In genomic region chr19:20039203-20039723, GRCh38 we compare ENCODE assay signal across 8 cellular contexts. TPM values are rescaled to one million over a fixed set of nuclear protein-coding genes. Genes with fewer than 3 reads are reported as not detected.
A peak's percentile ranks its signal among the peaks of the same experiment; 100 is the strongest.
DNase-seq lines count a peak whose midpoint lies in the region; ATAC-seq and TF ChIP-seq lines count a peak whose summit lies in the region.

TSS of gene ZNF682 (minus strand) at chr19:20039505. CDS start at chr19:20039345, 160 bp downstream.

- peaks cover 6% of the 10 kb centered on the region; the same call in 2 of the 3 replicates for H3K9me3 Mint-ChIP-seq in GM23338
- H3K9me3 Mint-ChIP-seq in T-helper 1 cell treated with Interleukin-12 subunit alpha and Interleukin-12 subunit beta and Interleukin-4 antibody, amounts not matched to agents 30 μg/mL and 1 μg/mL, for 36 hours = peaks cover 5% of the 10 kb centered on the region

- DNase-seq in DND-41 (peak; percentile 97), GM23338 (ENCODE audit: low spot score) (peak; percentile 100), M059J (ENCODE audit: low read depth) (peak; percentile 86), anterior cingulate cortex (lab: John Stamatoyannopoulos, UW) (peak; percentile 48 to 96 (median 91)), right cardiac atrium (peak; percentile 96 to 98 (median 97)), prostate gland (ENCODE audit: low spot score) (peak; percentile 97), ureter (ENCODE audit: low spot score) (peak; percentile 98)

- peak within 1 kb of the TSS; percentile 92 for H2AFZ ChIP-seq in DND-41 (ENCODE audit: low read depth, low read length)
- 0 out of 2 replicates have a peak within 1 kb of the TSS, but pooled peaks have one; percentile 0 for H2AFZ ChIP-seq in GM23338

- H3K36me3 ChIP-seq in DND-41 (ENCODE audit: insufficient read depth, low read length) (peaks cover 14% of the 10 kb centered on the region), GM23338 (ENCODE audit: insufficient read depth) (0 out of 2 replicates have a peak, but pooled peaks cover 5% of the 10 kb centered on the region), prostate gland (no peaks in the 10 kb centered on the region)

- peaks cover 46% of the 10 kb centered on the region for H3K79me2 ChIP-seq in DND-41 (ENCODE audit: insufficient read depth, low read length)
- peaks cover 46% of the 10 kb centered on the region for H3K79me2 ChIP-seq in GM23338 (replicated peaks; ENCODE audit: insufficient read depth)

- no peaks in the 10 kb centered on the region for H3K27me3 ChIP-seq in DND-41 (ENCODE audit: insufficient read depth, low read length, poor library complexity)
- H3K27me3 ChIP-seq in GM23338 (ENCODE audit: insufficient read depth) = no peaks in the 10 kb centered on the region
- no peaks in the 10 kb centered on the region for H3K27me3 ChIP-seq in right cardiac atrium (ENCODE audit: control insufficient read depth, insufficient read depth)
- no peaks in the 10 kb centered on the region for H3K27me3 ChIP-seq in prostate gland (replicated peaks; ENCODE audit: insufficient read depth)

- H4K20me1 ChIP-seq in DND-41 (ENCODE audit: insufficient read depth, low read length) (no peaks in the 10 kb centered on the region; the same call in 1 of the 2 replicates), GM23338 (replicated peaks; ENCODE audit: insufficient read depth) (peaks cover 14% of the 10 kb centered on the region; the same call in 1 of the 2 replicates)

- peaks cover 2% of the 10 kb centered on the region for H3K9me3 ChIP-seq in DND-41 (ENCODE audit: insufficient read depth, low read length, severe bottlenecking)
- no peaks in the 10 kb centered on the region for H3K9me3 ChIP-seq in right cardiac atrium (ENCODE audit: control insufficient read depth, low read length)
- no peaks in the 10 kb centered on the region for H3K9me3 ChIP-seq in prostate gland

- H3K9ac ChIP-seq in DND-41 (ENCODE audit: low read depth, low read length) = peak within 1 kb of the TSS; percentile 76

- H3K4me1 ChIP-seq in DND-41 (ENCODE audit: insufficient read depth, low read length) (peaks cover 28% of the 10 kb centered on the region), GM23338 (ENCODE audit: insufficient read depth) (peaks cover 11% of the 10 kb centered on the region), right cardiac atrium (ENCODE audit: control insufficient read depth, insufficient read depth, low read length) (no peaks in the 10 kb centered on the region), prostate gland (replicated peaks) (no peaks in the 10 kb centered on the region)

- peak; percentile 22 for TF ChIP-seq POLR2A in prostate gland (IDR thresholded peaks at IDR 0.05)

- WGBS in right cardiac atrium = under 1% methylated on average over 25 of the region's 25 CpGs
- 0% methylated on average over 25 of the region's 25 CpGs for WGBS in prostate gland

- H3K27ac Mint-ChIP-seq in GM23338 = peak within 1 kb of the TSS; percentile 99
- H3K27ac Mint-ChIP-seq in T-helper 1 cell treated with Interleukin-12 subunit alpha and Interleukin-12 subunit beta and Interleukin-4 antibody, amounts not matched to agents 30 μg/mL and 1 μg/mL, for 36 hours = peak within 1 kb of the TSS; percentile 91

- peak within 1 kb of the TSS; percentile 96 for H3K4me3 Mint-ChIP-seq in GM23338
- peak within 1 kb of the TSS; percentile 88 for H3K4me3 Mint-ChIP-seq in T-helper 1 cell treated with Interleukin-12 subunit alpha and Interleukin-12 subunit beta and Interleukin-4 antibody, amounts not matched to agents 30 μg/mL and 1 μg/mL, for 36 hours

- no peak for TF ChIP-seq CTCF in DND-41 (IDR thresholded peaks at IDR 0.05; ENCODE audit: borderline replicate concordance, extremely low read depth, low read length, poor library complexity, severe bottlenecking)
- no peak for TF ChIP-seq CTCF in GM23338 (conservative IDR thresholded peaks at IDR 0.05; ENCODE audit: low read depth in 2 of 2)
- no peak for TF ChIP-seq CTCF in prostate gland (IDR thresholded peaks at IDR 0.05)

- H3K4me3 ChIP-seq in DND-41 (ENCODE audit: low read depth in 1 of 2, low read length in 2 of 2) (peak within 1 kb of the TSS; percentile 82 to 91), GM23338 (peak within 1 kb of the TSS; percentile 87), right cardiac atrium (ENCODE audit: low read length) (peak within 1 kb of the TSS; percentile 72), prostate gland (peak within 1 kb of the TSS; percentile 61 to 69)

- H3K27ac ChIP-seq in DND-41 (ENCODE audit: low read length) (peak within 1 kb of the TSS; percentile 93), GM23338 (ENCODE audit: low read depth) (peak within 1 kb of the TSS; percentile 93), right cardiac atrium (ENCODE audit: low read length) (peak within 1 kb of the TSS; percentile 6), prostate gland (peak within 1 kb of the TSS; percentile 78 to 81)

- H3K36me3 Mint-ChIP-seq in GM23338 (ENCODE audit: low read depth) = peaks cover 16% of the 10 kb centered on the region
- H3K36me3 Mint-ChIP-seq in T-helper 1 cell treated with Interleukin-12 subunit alpha and Interleukin-12 subunit beta and Interleukin-4 antibody, amounts not matched to agents 30 μg/mL and 1 μg/mL, for 36 hours (ENCODE audit: low read depth) = peaks cover under 1% of the 10 kb centered on the region

- intact Hi-C loops in right cardiac atrium (cut with DNase I) (no loop called here), prostate gland (cut with DNase I) (no loop called here)

- no peaks in the 10 kb centered on the region for H3K9me2 ChIP-seq in GM23338 (ENCODE audit: insufficient read depth)

- no peaks in the 10 kb centered on the region; the same call in 1 of the 2 replicates for H3F3A ChIP-seq in GM23338 (replicated peaks; ENCODE audit: low read depth)

- peak; percentile 97 for ATAC-seq in DND-41 (ENCODE audit: insufficient read depth, low read depth)
- ATAC-seq in GM23338 = peak; percentile 99
- ATAC-seq in right cardiac atrium = peak; percentile 100

- peaks cover 4% of the 10 kb centered on the region for H3K27me3 Mint-ChIP-seq in GM23338 (ENCODE audit: insufficient read depth, low read depth, poor library complexity)
- no peaks in the 10 kb centered on the region for H3K27me3 Mint-ChIP-seq in T-helper 1 cell treated with Interleukin-12 subunit alpha and Interleukin-12 subunit beta and Interleukin-4 antibody, amounts not matched to agents 30 μg/mL and 1 μg/mL, for 36 hours (ENCODE audit: low read depth)

- H3K4me1 Mint-ChIP-seq in GM23338 = peaks cover 10% of the 10 kb centered on the region
- H3K4me1 Mint-ChIP-seq in T-helper 1 cell treated with Interleukin-12 subunit alpha and Interleukin-12 subunit beta and Interleukin-4 antibody, amounts not matched to agents 30 μg/mL and 1 μg/mL, for 36 hours (ENCODE audit: low read depth) = peaks cover 7% of the 10 kb centered on the region

- H3K4me2 ChIP-seq in DND-41 (ENCODE audit: insufficient read depth, low read length) (peak within 1 kb of the TSS; percentile 87), GM23338 (peak within 1 kb of the TSS; percentile 92)

TF ChIP-seq in GM23338, 12 proteins besides CTCF, POLR2A, EP300 and RAD21:
- TF ChIP-seq CREB1 (CRISPR knock-in tag; IDR thresholded peaks at IDR 0.05; ENCODE audit: low read depth) (peak; percentile 32; the same call in 1 of the 2 replicates), STAT1 (IDR thresholded peaks at IDR 0.05; ENCODE audit: unreplicated experiment) (no peak), ETS1 (IDR thresholded peaks at IDR 0.05) (0 out of 2 replicates have a peak, but pooled peaks have one; percentile 14), POLR2AphosphoS5 (IDR thresholded peaks at IDR 0.05; ENCODE audit: low read depth) (peak; percentile 94), ZNF331 (CRISPR knock-in tag; IDR thresholded peaks at IDR 0.05; ENCODE audit: low read depth) (no peak)

RNA-seq across cellular contexts. Expression of gene ZNF682, which starts in this region (rescaled TPM):
- total RNA-seq in GM23338 (2014; rRNA removed; shearing (Covaris generic)) = 17.4 and 25.1 TPM in 2 replicates
- polyA plus RNA-seq in GM23338 (2016; fragmentation: Nextera tagmentation; extraction: Ambion mirVana) (38.3 and 45.1 TPM in 2 replicates), right cardiac atrium (3.2 TPM)
- 1.3 and 3.2 TPM in 2 replicates for total RNA-seq in M059J (2014; rRNA removed; shearing (Covaris generic))
- total RNA-seq in right cardiac atrium (1 to 10 TPM; 3.4 to 4.2 (median 4.0) TPM), prostate gland (1 to 10 TPM; 4.3 to 4.9 TPM), ureter (26.2 TPM)

Comparison
In these comparisons a context has a peak if more than half of its experiments do, and no peak if none do; other contexts are left out.
1. Peak in every context shown above with its lines: DNase-seq, ATAC-seq, H3K4me3 ChIP-seq and H3K27ac ChIP-seq.
2. H3K27ac ChIP-seq: peak in every context shown above with its lines; median percentile 93 in DND-41; 93 in GM23338; 80 in prostate gland; 6 in right cardiac atrium.